Comparison of ENCODE assay signal across 11 cellular contexts in the genomic region with DNA sequence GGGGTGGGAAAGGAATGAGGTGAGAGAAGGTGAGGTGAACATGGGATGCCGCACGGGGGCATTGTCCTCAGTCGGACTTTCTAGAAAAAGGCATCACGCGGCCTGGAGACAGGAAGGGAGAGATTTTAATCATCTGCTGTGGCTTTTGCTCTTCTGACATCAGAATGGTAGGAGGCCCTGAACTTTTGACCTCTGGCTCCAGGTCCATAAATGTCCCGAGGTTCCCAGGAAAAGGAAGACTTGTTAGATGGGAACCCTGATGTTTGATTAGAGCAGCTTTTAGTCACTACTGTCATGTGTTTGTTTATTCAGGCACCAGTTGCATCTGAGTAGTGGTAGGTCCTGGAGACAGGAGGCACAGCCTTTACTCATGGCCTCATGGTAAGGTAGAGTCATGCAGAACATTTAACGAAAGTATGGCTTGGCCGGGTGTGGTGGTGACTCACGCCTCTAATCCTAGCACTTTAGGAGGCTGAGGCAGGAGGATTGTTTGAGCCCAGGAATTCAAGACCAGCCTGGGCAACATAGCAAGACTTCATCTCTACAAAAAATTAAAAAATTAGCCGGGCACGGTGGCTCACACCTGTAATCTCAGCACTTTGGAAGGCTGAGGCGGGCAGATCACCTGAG.
DNase-seq lines count a peak whose midpoint lies in the region; ATAC-seq, FAIRE-seq and TF ChIP-seq lines count a peak whose summit lies in the region.
"Had no signal": no experiment of that assay in that cellular context is flagged by ENCODE, and none has a peak within 500 bp of the region (broad histone marks: within the 10 kb centered on the region; RNA-seq: fewer than 3 reads in every experiment).

No MANE protein-coding gene starts in this region.

- intact Hi-C loops in activated B cell treated with CpG ODN at 0.5 μM for 24 hours (cut with micrococcal nuclease), result no loop called here
- intact Hi-C loops in HepG2 (cut with micrococcal nuclease; ENCODE audit: unreplicated experiment), result loop anchor here (1.0 to 5.0 kb wide), 6 partner anchors 58 to 213 kb away; no protein-coding TSS in a partner anchor
- intact Hi-C loops in OCI-LY7 (cut with micrococcal nuclease; ENCODE audit: unreplicated experiment), result no loop called here

- no peak for ATAC-seq in activated B cell treated with CpG ODN at 0.5 μM for 24 hours (ENCODE audit: low read depth)
- ATAC-seq in HepG2, result peak; percentile 94
- no peak for ATAC-seq in GM18861 (IDR thresholded peaks at IDR 0.05; ENCODE audit: unreplicated experiment)
- no peak for ATAC-seq in GM18909 (IDR thresholded peaks at IDR 0.05; ENCODE audit: poor library complexity, unreplicated experiment)

- H3K36me3 Mint-ChIP-seq in HFFc6 (ENCODE audit: low read depth) (peaks cover 18% of the 10 kb centered on the region), activated B cell treated with CpG ODN at 0.5 μM for 24 hours (ENCODE audit: low read depth) (peaks cover 5% of the 10 kb centered on the region)

- POLR2A ChIA-PET in activated B cell treated with CpG ODN at 0.5 μM for 24 hours (lab: Charles Lee) (interaction anchor here (0.5 kb wide), 1 partner anchor 202 kb away, joined by 7 read pairs; no protein-coding TSS in a partner anchor), HepG2 (lab: Yijun Ruan, JAX) (interaction anchor here (1.0 to 2.8 kb wide), 9 partner anchors 11 to 213 kb away, joined by 3 to 20 read pairs (median 5); no protein-coding TSS in a partner anchor), OCI-LY7 (lab: Charles Lee) (no interaction called here)

- H3K79me2 ChIP-seq in HepG2 (ENCODE audit: insufficient read depth, low read length), result peaks cover 11% of the 10 kb centered on the region
- H3K79me2 ChIP-seq in OCI-LY7 (ENCODE audit: insufficient read depth, low read depth, low read length), result no peaks in the 10 kb centered on the region

- WGBS in HepG2 (ENCODE audit: low lambda C conversion rate), result 35% methylated on average over 12 of the region's 12 CpGs

- H3K4me3 ChIP-seq in HepG2 (replicated peaks in 1 of 3; ENCODE audit: insufficient read depth in 1 of 3, low read depth in 2 of 3, low read length in 3 of 3) (no peak overlapping the region), OCI-LY7 (ENCODE audit: low read depth, low read length, poor library complexity, severe bottlenecking) (no peak overlapping the region)
- H3K4me3 ChIP-seq: cardiac muscle cell, vagina had no signal

- no peak for TF ChIP-seq POLR2A in HepG2 (IDR thresholded peaks at IDR 0.05; ENCODE audit: insufficient read depth in 1 of 2, low read depth in 2 of 2, low read length in 2 of 2)

- H2AFZ ChIP-seq in HepG2 (ENCODE audit: low read length) (no peak overlapping the region), OCI-LY7 (ENCODE audit: low read length) (no peak overlapping the region)

- peak overlapping the region; percentile 13; the same call in 1 of the 2 replicates for H3K4me3 Mint-ChIP-seq in HFFc6
- H3K4me3 Mint-ChIP-seq in activated B cell treated with CpG ODN at 0.5 μM for 24 hours, result no peak overlapping the region

- H3K4me1 Mint-ChIP-seq in HFFc6 (ENCODE audit: low read depth) (peaks cover 65% of the 10 kb centered on the region), activated B cell treated with CpG ODN at 0.5 μM for 24 hours (peaks cover 74% of the 10 kb centered on the region)

- BruUV-seq in HepG2 (replicated peaks; lab: Mats Ljungman, UMichigan) (no TSS peak), OCI-LY7 (replicated peaks; lab: Mats Ljungman, UMichigan) (no TSS peak)

- H3K27ac Mint-ChIP-seq in HFFc6 (peak overlapping the region; percentile 84), activated B cell treated with CpG ODN at 0.5 μM for 24 hours (peak overlapping the region; percentile 35)

- no peaks in the 10 kb centered on the region for H3K9me3 Mint-ChIP-seq in HFFc6
- H3K9me3 Mint-ChIP-seq in activated B cell treated with CpG ODN at 0.5 μM for 24 hours, result no peaks in the 10 kb centered on the region

- TF ChIP-seq CTCF in HFFc6 (IDR thresholded peaks at IDR 0.05), result peak; percentile 38; the same call in 1 of the 2 replicates
- no peak for TF ChIP-seq CTCF in activated B cell treated with CpG ODN at 0.5 μM for 24 hours (IDR thresholded peaks at IDR 0.05)
- TF ChIP-seq CTCF in HepG2 (CRISPR knock-in tag; IDR thresholded peaks at IDR 0.05), result peak; percentile 81
- no peak for TF ChIP-seq CTCF in OCI-LY7 (conservative IDR thresholded peaks at IDR 0.05; ENCODE audit: low read length)

- peaks cover 1% of the 10 kb centered on the region; the same call in 1 of the 2 replicates for H3K27me3 Mint-ChIP-seq in HFFc6 (ENCODE audit: insufficient read depth)
- no peaks in the 10 kb centered on the region for H3K27me3 Mint-ChIP-seq in activated B cell treated with CpG ODN at 0.5 μM for 24 hours

- peak; percentile 85 for TF ChIP-seq RAD21 in HepG2 (CRISPR knock-in tag; IDR thresholded peaks at IDR 0.05)

- H3K27ac ChIP-seq in HepG2 (ENCODE audit: extremely low read length, insufficient read depth, low read length) (peak overlapping the region; percentile 65), OCI-LY7 (ENCODE audit: low read depth, low read length, poor library complexity, severe bottlenecking) (no peak overlapping the region)
- H3K27ac ChIP-seq: cardiac muscle cell, vagina had no signal

- peak; percentile 89 for DNase-seq in EH (ENCODE audit: low read depth)
- DNase-seq in HFFc6, result peak; percentile 74
- DNase-seq in activated B cell treated with CpG ODN at 0.5 μM for 24 hours, result no peak
- peak; percentile 100 for DNase-seq in HepG2 (ENCODE audit: low spot score)
- no peak for DNase-seq in UCSD-AML1 (lab: John Stamatoyannopoulos, UW; ENCODE audit: unreplicated experiment)
- no peak for DNase-seq in OCI-LY7 (ENCODE audit: low spot score)

- in situ Hi-C loops in HepG2 (cut with HindIII; ENCODE audit: extremely low pct_ligation_motif_present, low pct_unique_long_range_greater_than_20kb), result loop anchor here (5.0 kb wide), 1 partner anchor 103 kb away; no protein-coding TSS in a partner anchor

- FAIRE-seq in HepG2 (lab: Jason Lieb, UNC), result peak; percentile 99
- FAIRE-seq: islet of Langerhans had no signal

- no peak overlapping the region; the same call in 1 of the 2 replicates for H3K4me2 ChIP-seq in HepG2 (ENCODE audit: low read depth, low read length)
- no peak overlapping the region for H3K4me2 ChIP-seq in OCI-LY7 (ENCODE audit: low read length)

- H4K20me1 ChIP-seq in HepG2 (ENCODE audit: insufficient read depth, low read length), result no peaks in the 10 kb centered on the region
- H4K20me1 ChIP-seq in OCI-LY7 (ENCODE audit: insufficient read depth, low read length), result no peaks in the 10 kb centered on the region

- TF ChIP-seq EP300 in HepG2 (IDR thresholded peaks at IDR 0.05; ENCODE audit: low read depth in 2 of 2, low read length in 2 of 2), result peak; percentile 64 to 92
- peak; percentile 81 for TF ChIP-seq EP300 in HepG2 (CRISPR knock-in tag; IDR thresholded peaks at IDR 0.05; ENCODE audit: borderline replicate concordance)

- no peaks in the 10 kb centered on the region for H3K9me3 ChIP-seq in HepG2 (ENCODE audit: low read length)
- no peaks in the 10 kb centered on the region for H3K9me3 ChIP-seq in OCI-LY7 (ENCODE audit: low read length)
- H3K9me3 ChIP-seq: vagina had no signal

- CTCF ChIA-PET in activated B cell treated with CpG ODN at 0.5 μM for 24 hours (lab: Charles Lee), result no interaction called here
- CTCF ChIA-PET in HepG2 (lab: Yijun Ruan, JAX; ENCODE audit: low intra/inter-chr PET ratio, low total read pairs), result interaction anchor here (1.1 to 2.3 kb wide), 5 partner anchors 57 to 217 kb away, joined by 3 to 11 read pairs (median 5); no protein-coding TSS in a partner anchor
- CTCF ChIA-PET in OCI-LY7 (lab: Charles Lee; ENCODE audit: unreplicated experiment), result no interaction called here

- H3K9ac ChIP-seq in HepG2 (ENCODE audit: insufficient read depth, low read depth, low read length), result peak overlapping the region; percentile 18; the same call in 1 of the 2 replicates

- no peaks in the 10 kb centered on the region for H3K9me2 ChIP-seq in OCI-LY7 (ENCODE audit: insufficient read depth, low read length)

- no peaks in the 10 kb centered on the region for H3K27me3 ChIP-seq in HepG2 (ENCODE audit: control insufficient read depth in 1 of 2, insufficient read depth in 2 of 2, low read length in 2 of 2)
- H3K27me3 ChIP-seq: cardiac muscle cell, vagina had no signal

- H3K4me1 ChIP-seq in HepG2 (ENCODE audit: insufficient read depth, low read length) (peaks cover 50% of the 10 kb centered on the region), OCI-LY7 (ENCODE audit: insufficient read depth, low read length, poor library complexity, severe bottlenecking) (peaks cover 17% of the 10 kb centered on the region)

- H3K36me3 ChIP-seq in HepG2 (replicated peaks in 1 of 2; ENCODE audit: control insufficient read depth in 1 of 2, insufficient read depth in 2 of 2, low read length in 2 of 2), result peaks cover under 1 to 8% of the 10 kb centered on the region in 2 experiments; a peak in 1 of 5 replicates
- no peaks in the 10 kb centered on the region for H3K36me3 ChIP-seq in OCI-LY7 (ENCODE audit: insufficient read depth, low read length)
- H3K36me3 ChIP-seq: cardiac muscle cell, vagina had no signal

TF ChIP-seq in HepG2, 621 proteins besides CTCF, POLR2A, EP300 and RAD21 (continues in another document):
- TF ChIP-seq CREM (IDR thresholded peaks at IDR 0.05) (peak; percentile 81), CREM (CRISPR knock-in tag; IDR thresholded peaks at IDR 0.05) (no peak), ZKSCAN5 (CRISPR knock-in tag; IDR thresholded peaks at IDR 0.05) (0 out of 2 replicates have a peak, but pooled peaks have one; percentile 6), ZEB1 (IDR thresholded peaks at IDR 0.05; ENCODE audit: insufficient replicate concordance, low read depth) (peak; percentile 50), RFXAP (CRISPR knock-in tag; IDR thresholded peaks at IDR 0.05; ENCODE audit: borderline replicate concordance) (peak; percentile 76; the same call in 1 of the 2 replicates), PCBP2 (optimal IDR thresholded peaks at IDR 0.05; ENCODE audit: low read depth, low read length, poor library complexity, severe bottlenecking) (no peak)
- TF ChIP-seq, protein P1, sequence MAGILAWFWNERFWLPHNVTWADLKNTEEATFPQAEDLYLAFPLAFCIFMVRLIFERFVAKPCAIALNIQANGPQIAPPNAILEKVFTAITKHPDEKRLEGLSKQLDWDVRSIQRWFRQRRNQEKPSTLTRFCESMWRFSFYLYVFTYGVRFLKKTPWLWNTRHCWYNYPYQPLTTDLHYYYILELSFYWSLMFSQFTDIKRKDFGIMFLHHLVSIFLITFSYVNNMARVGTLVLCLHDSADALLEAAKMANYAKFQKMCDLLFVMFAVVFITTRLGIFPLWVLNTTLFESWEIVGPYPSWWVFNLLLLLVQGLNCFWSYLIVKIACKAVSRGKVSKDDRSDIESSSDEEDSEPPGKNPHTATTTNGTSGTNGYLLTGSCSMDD (CRISPR knock-in tag; IDR thresholded peaks at IDR 0.05), result no peak
- TF ChIP-seq, protein P2, sequence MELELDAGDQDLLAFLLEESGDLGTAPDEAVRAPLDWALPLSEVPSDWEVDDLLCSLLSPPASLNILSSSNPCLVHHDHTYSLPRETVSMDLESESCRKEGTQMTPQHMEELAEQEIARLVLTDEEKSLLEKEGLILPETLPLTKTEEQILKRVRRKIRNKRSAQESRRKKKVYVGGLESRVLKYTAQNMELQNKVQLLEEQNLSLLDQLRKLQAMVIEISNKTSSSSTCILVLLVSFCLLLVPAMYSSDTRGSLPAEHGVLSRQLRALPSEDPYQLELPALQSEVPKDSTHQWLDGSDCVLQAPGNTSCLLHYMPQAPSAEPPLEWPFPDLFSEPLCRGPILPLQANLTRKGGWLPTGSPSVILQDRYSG (CRISPR knock-in tag; IDR thresholded peaks at IDR 0.05), result no peak

Comparison
In these comparisons a context has a peak if more than half of its experiments do, and no peak if none do; other contexts are left out.
1. DNase-seq: peak in EH (single experiment), HFFc6 (single experiment) and HepG2 (single experiment); none in activated B cell treated with CpG ODN at 0.5 μM for 24 hours (single experiment), UCSD-AML1 (single experiment) and OCI-LY7 (single experiment).
2. CTCF ChIP-seq: peak in HFFc6 (single experiment) and HepG2 (single experiment); none in activated B cell treated with CpG ODN at 0.5 μM for 24 hours (single experiment) and OCI-LY7 (single experiment).